Comparison of ENCODE assay signal across 29 cellular contexts in genomic region chr6:169174516-169175359, GRCh38.
DNase-seq lines count a peak whose midpoint lies in the region; ATAC-seq, FAIRE-seq and TF ChIP-seq lines count a peak whose summit lies in the region.
"Had no signal": no experiment of that assay in that cellular context is flagged by ENCODE, and none has a peak within 500 bp of the region (broad histone marks: within the 10 kb centered on the region; RNA-seq: fewer than 3 reads in every experiment).

No MANE protein-coding gene starts in this region.

- H3K4me1 ChIP-seq in SJCRH30 (peaks cover 84% of the 10 kb centered on the region), keratinocyte (ENCODE audit: control insufficient read depth, extremely low read depth, insufficient read depth, low read length) (peaks cover 26% of the 10 kb centered on the region), skeletal muscle satellite cell (ENCODE audit: control insufficient read depth, insufficient read depth, low read length) (peaks cover 43% of the 10 kb centered on the region)
- H3K4me1 ChIP-seq: heart right ventricle, spleen, suprapubic skin had no signal

- H3K9me3 Mint-ChIP-seq in activated CD4-positive, alpha-beta T cell treated with anti-CD3 and anti-CD28 coated beads for 36 hours (ENCODE audit: low read depth), result no peaks in the 10 kb centered on the region
- H3K9me3 Mint-ChIP-seq: activated CD8-positive, alpha-beta T cell treated with anti-CD3 and anti-CD28 coated beads for 36 hours; activated T-helper 17 cell treated with anti-CD3 and anti-CD28 coated beads, Interleukin-2, amount 50 U/mL, for 72 hours had no signal

- no peak for TF ChIP-seq CTCF in keratinocyte (optimal IDR thresholded peaks at IDR 0.05 in 1 of 3, IDR thresholded peaks at IDR 0.05 in 1 of 3, conservative IDR thresholded peaks at IDR 0.05 in 1 of 3; ENCODE audit: extremely low read depth in 1 of 3, insufficient read depth in 2 of 3, low read length in 3 of 3)

- no peaks in the 10 kb centered on the region for H3K36me3 Mint-ChIP-seq in activated CD4-positive, alpha-beta T cell treated with anti-CD3 and anti-CD28 coated beads for 36 hours (ENCODE audit: low read depth)
- H3K36me3 Mint-ChIP-seq: CD14-positive monocyte had no signal

- no peaks in the 10 kb centered on the region for H3K9me1 ChIP-seq in keratinocyte (ENCODE audit: control insufficient read depth, extremely low read depth, insufficient read depth, low read length)

- POLR2A ChIA-PET in activated CD4-positive, alpha-beta T cell treated with anti-CD3 and anti-CD28 coated beads for 36 hours (lab: Charles Lee), result no interaction called here

- no peaks in the 10 kb centered on the region for H3K4me1 Mint-ChIP-seq in activated CD4-positive, alpha-beta T cell treated with anti-CD3 and anti-CD28 coated beads for 36 hours
- H3K4me1 Mint-ChIP-seq: activated T-helper 17 cell treated with anti-CD3 and anti-CD28 coated beads, Interleukin-2, amount 50 U/mL, for 72 hours had no signal

- H3K4me3 Mint-ChIP-seq in activated CD4-positive, alpha-beta T cell treated with anti-CD3 and anti-CD28 coated beads for 36 hours, result no peak overlapping the region
- H3K4me3 Mint-ChIP-seq: activated CD8-positive, alpha-beta T cell treated with anti-CD3 and anti-CD28 coated beads for 36 hours; activated T-helper 17 cell treated with anti-CD3 and anti-CD28 coated beads, Interleukin-2, amount 50 U/mL, for 72 hours; CD14-positive monocyte had no signal

- no peak overlapping the region for H3K27ac Mint-ChIP-seq in activated CD4-positive, alpha-beta T cell treated with anti-CD3 and anti-CD28 coated beads for 36 hours
- H3K27ac Mint-ChIP-seq: activated CD8-positive, alpha-beta T cell treated with anti-CD3 and anti-CD28 coated beads for 36 hours; activated T-helper 17 cell treated with anti-CD3 and anti-CD28 coated beads, Interleukin-2, amount 50 U/mL, for 72 hours had no signal

- H3K27me3 ChIP-seq in SJCRH30 (no peaks in the 10 kb centered on the region), keratinocyte (ENCODE audit: control insufficient read depth, extremely low read depth, insufficient read depth, low read length) (no peaks in the 10 kb centered on the region), skeletal muscle satellite cell (ENCODE audit: control insufficient read depth, insufficient read depth, low read length) (no peaks in the 10 kb centered on the region)
- H3K27me3 ChIP-seq: brain microvascular endothelial cell, spleen, suprapubic skin had no signal

- CTCF ChIA-PET in activated CD4-positive, alpha-beta T cell treated with anti-CD3 and anti-CD28 coated beads for 36 hours (lab: Charles Lee), result no interaction called here

- intact Hi-C loops in activated CD4-positive, alpha-beta T cell treated with anti-CD3 and anti-CD28 coated beads for 36 hours (cut with DNase I, micrococcal nuclease), result no loop called here

- DNase-seq in NCI-H2227 (lab: John Stamatoyannopoulos, UW; ENCODE audit: unreplicated experiment), result peak; percentile 20
- no peak for DNase-seq in NCI-H2227 treated with DMSO at 0.1 percent for 48 hours (lab: John Stamatoyannopoulos, UW)
- DNase-seq in SJCRH30, result peak; percentile 88 to 92
- DNase-seq in keratinocyte (ENCODE audit: low read depth, low spot score), result no peak
- DNase-seq in stimulated activated naive CD4-positive, alpha-beta T cell (lab: John Stamatoyannopoulos, UW), result no peak
- no peak for DNase-seq in frontal cortex (ENCODE audit: low spot score in 2 of 2)
- DNase-seq in activated CD4-positive, alpha-beta T cell treated with anti-CD3 and anti-CD28 coated beads for 36 hours, result no peak
- DNase-seq: activated CD4-positive, CD25-positive, alpha-beta regulatory T cell treated with anti-CD3 and anti-CD28 coated beads, Interleukin-2, amount 50 U/mL, for 72 hours; activated CD8-positive, alpha-beta T cell treated with anti-CD3 and anti-CD28 coated beads for 36 hours; activated naive CD4-positive, alpha-beta T cell treated with anti-CD3 and anti-CD28 coated beads, Interleukin-2, amount 50 U/mL, for 16 hours; amniotic stem cell; brain microvascular endothelial cell; DMS79; effector CD8-positive, alpha-beta T cell; GDM1; heart right ventricle; left colon; mesenchymal stem cell; NCI-H1092 treated with DMSO at 0.1 percent for 48 hours; NCI-H1930; spleen; stimulated activated CD4-positive, alpha-beta T cell treated with anti-CD3 and anti-CD28 coated beads, Interleukin-2, amount 100 ng/mL, for 48 hours; T-helper 1 cell had no signal

- dilution Hi-C loops in keratinocyte (cut with MboI; ENCODE audit: extremely low pct_ligation_motif_present, low sequenced_read_pairs), result no loop called here

- ATAC-seq in activated CD4-positive, alpha-beta T cell treated with anti-CD3 and anti-CD28 coated beads for 36 hours, result no peak
- ATAC-seq: activated CD8-positive, alpha-beta T cell treated with anti-CD3 and anti-CD28 coated beads for 36 hours; activated T-helper 17 cell treated with anti-CD3 and anti-CD28 coated beads, Interleukin-2, amount 50 U/mL, for 72 hours; left colon had no signal

- H3K4me2 ChIP-seq in keratinocyte (ENCODE audit: control insufficient read depth, extremely low read depth, insufficient read depth, low read depth, low read length) (no peak overlapping the region), skeletal muscle satellite cell (ENCODE audit: low read length) (peak overlapping the region; percentile 26)

- H3K4me3 ChIP-seq in SJCRH30 (no peak overlapping the region), keratinocyte (ENCODE audit: control insufficient read depth in 2 of 3, extremely low read depth in 1 of 3, insufficient read depth in 2 of 3, low read depth in 1 of 3, low read length in 3 of 3) (no peak overlapping the region), skeletal muscle satellite cell (ENCODE audit: low read length) (no peak overlapping the region)
- H3K4me3 ChIP-seq: heart right ventricle, spleen, suprapubic skin had no signal

- FAIRE-seq in keratinocyte (lab: Jason Lieb, UNC) (no peak), frontal cortex (lab: Jason Lieb, UNC) (no peak)
- FAIRE-seq: RCC 7860 had no signal

- H3K79me2 ChIP-seq in keratinocyte (ENCODE audit: control insufficient read depth, insufficient read depth, low read length), result no peaks in the 10 kb centered on the region

- H3K9ac ChIP-seq in keratinocyte (ENCODE audit: control insufficient read depth, extremely low read depth, insufficient read depth, low read length) (no peak overlapping the region), skeletal muscle satellite cell (ENCODE audit: low read depth, low read length) (peak overlapping the region; percentile 59)

- peaks cover 8% of the 10 kb centered on the region for H3K27me3 Mint-ChIP-seq in activated CD4-positive, alpha-beta T cell treated with anti-CD3 and anti-CD28 coated beads for 36 hours

- peak overlapping the region; percentile 86 for H3K27ac ChIP-seq in SJCRH30
- no peak overlapping the region for H3K27ac ChIP-seq in keratinocyte (ENCODE audit: control insufficient read depth, insufficient read depth, low read length)
- H3K27ac ChIP-seq: 22Rv1, brain microvascular endothelial cell, heart right ventricle, spleen, suprapubic skin had no signal

- no peaks in the 10 kb centered on the region for H4K20me1 ChIP-seq in keratinocyte (ENCODE audit: control insufficient read depth, extremely low read depth, insufficient read depth, low read length)

- H3K9me3 ChIP-seq in SJCRH30 (replicated peaks) (no peaks in the 10 kb centered on the region), keratinocyte (ENCODE audit: control insufficient read depth, low read depth, low read length) (no peaks in the 10 kb centered on the region), skeletal muscle satellite cell (replicated peaks; ENCODE audit: low read length) (peaks cover 4% of the 10 kb centered on the region)
- H3K9me3 ChIP-seq: heart right ventricle, spleen, suprapubic skin had no signal

- peaks cover 71% of the 10 kb centered on the region for H3K36me3 ChIP-seq in SJCRH30
- H3K36me3 ChIP-seq in keratinocyte (ENCODE audit: control insufficient read depth in 2 of 2, extremely low read depth in 1 of 2, insufficient read depth in 2 of 2, low read length in 2 of 2), result no peaks in the 10 kb centered on the region
- H3K36me3 ChIP-seq in skeletal muscle satellite cell (ENCODE audit: insufficient read depth, low read length), result peaks cover 9% of the 10 kb centered on the region
- H3K36me3 ChIP-seq: brain microvascular endothelial cell, heart right ventricle, spleen, suprapubic skin had no signal

- peak overlapping the region; percentile 17 for H2AFZ ChIP-seq in keratinocyte (ENCODE audit: control insufficient read depth, low read length)

Comparison
In these comparisons a context has a peak if more than half of its experiments do, and no peak if none do; other contexts are left out.
1. DNase-seq: peak in NCI-H2227 (single experiment) and SJCRH30 (2 of 2); none in NCI-H2227 treated with DMSO at 0.1 percent for 48 hours (single experiment), keratinocyte (single experiment), stimulated activated naive CD4-positive, alpha-beta T cell (0 of 6), frontal cortex (0 of 2) and activated CD4-positive, alpha-beta T cell treated with anti-CD3 and anti-CD28 coated beads for 36 hours (single experiment).